Comparison of ENCODE assay signal across 9 cellular contexts in the genomic region with DNA sequence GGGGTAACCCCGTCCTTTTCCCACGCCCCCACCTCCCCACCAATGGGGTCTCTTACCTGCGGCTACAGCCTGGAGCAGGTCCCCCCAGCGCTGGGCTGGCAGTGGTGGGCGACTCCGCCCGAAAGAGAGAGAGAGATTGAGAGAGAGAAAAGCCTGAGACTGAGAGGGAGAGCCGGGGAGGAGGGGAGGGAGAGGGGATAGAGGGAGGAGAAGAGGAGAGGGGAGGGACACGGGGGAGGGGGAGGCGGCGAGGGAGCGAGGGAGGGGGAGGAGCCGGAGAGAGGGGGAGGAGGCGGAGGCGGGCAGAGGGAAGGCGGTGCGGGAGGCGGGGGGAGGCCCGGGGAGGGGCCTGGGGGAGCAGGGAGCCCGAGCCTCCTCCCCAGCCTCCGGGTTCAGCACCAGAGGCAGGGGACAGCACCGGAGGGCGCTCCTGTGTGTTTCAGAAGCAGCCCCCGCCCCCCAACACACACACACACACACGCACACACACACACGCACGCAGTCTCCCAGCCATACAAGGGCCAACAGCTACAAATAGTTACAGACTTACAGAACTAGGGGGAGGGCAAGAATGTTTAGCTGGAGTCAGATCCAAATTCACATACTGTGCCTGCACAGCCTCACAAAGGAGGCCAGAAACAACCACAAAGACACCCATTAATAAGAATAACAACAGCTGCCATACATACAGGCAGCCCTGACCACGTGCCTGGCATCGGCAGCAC. TPM values are rescaled to one million over a fixed set of nuclear protein-coding genes. Genes with fewer than 3 reads are reported as not detected.
DNase-seq lines count a peak whose midpoint lies in the region; ATAC-seq, FAIRE-seq and TF ChIP-seq lines count a peak whose summit lies in the region.
"Had no signal": no experiment of that assay in that cellular context is flagged by ENCODE, and none has a peak within 500 bp of the region (broad histone marks: within the 10 kb centered on the region; RNA-seq: fewer than 3 reads in every experiment).

A gene with protein sequence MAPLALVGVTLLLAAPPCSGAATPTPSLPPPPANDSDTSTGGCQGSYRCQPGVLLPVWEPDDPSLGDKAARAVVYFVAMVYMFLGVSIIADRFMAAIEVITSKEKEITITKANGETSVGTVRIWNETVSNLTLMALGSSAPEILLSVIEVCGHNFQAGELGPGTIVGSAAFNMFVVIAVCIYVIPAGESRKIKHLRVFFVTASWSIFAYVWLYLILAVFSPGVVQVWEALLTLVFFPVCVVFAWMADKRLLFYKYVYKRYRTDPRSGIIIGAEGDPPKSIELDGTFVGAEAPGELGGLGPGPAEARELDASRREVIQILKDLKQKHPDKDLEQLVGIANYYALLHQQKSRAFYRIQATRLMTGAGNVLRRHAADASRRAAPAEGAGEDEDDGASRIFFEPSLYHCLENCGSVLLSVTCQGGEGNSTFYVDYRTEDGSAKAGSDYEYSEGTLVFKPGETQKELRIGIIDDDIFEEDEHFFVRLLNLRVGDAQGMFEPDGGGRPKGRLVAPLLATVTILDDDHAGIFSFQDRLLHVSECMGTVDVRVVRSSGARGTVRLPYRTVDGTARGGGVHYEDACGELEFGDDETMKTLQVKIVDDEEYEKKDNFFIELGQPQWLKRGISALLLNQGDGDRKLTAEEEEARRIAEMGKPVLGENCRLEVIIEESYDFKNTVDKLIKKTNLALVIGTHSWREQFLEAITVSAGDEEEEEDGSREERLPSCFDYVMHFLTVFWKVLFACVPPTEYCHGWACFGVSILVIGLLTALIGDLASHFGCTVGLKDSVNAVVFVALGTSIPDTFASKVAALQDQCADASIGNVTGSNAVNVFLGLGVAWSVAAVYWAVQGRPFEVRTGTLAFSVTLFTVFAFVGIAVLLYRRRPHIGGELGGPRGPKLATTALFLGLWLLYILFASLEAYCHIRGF (minus strand): TSS at position 161 of the 725 bp plus-strand sequence. CDS start 5,490 bp downstream, outside the sequence.

- peaks cover 4 to 10% of the 10 kb centered on the region in 2 donors for H3K36me3 Mint-ChIP-seq in stimulated activated naive B cell treated with anti-CD40 and anti-IgM and Interleukin-4, amounts not matched to agents 10 μg/mL and 1 μg/mL and 100 μg/mL, for 72 hours

- no peak within 1 kb of the TSS for H4K5ac ChIP-seq in H1 (ENCODE audit: insufficient read length, low read depth, low read length)

- no peak within 1 kb of the TSS for H3K27ac Mint-ChIP-seq in stimulated activated naive B cell treated with anti-CD40 and anti-IgM and Interleukin-4, amounts not matched to agents 10 μg/mL and 1 μg/mL and 100 μg/mL, for 72 hours

- H2AFZ ChIP-seq in H1 (ENCODE audit: low read length), result no peak within 1 kb of the TSS

- CTCF ChIA-PET in H1 (lab: Charles Lee; ENCODE audit: partially characterized antibody), result interaction anchor here (1.1 to 11.5 kb wide), 4 partner anchors 19 to 241 kb away, joined by 3 to 80 read pairs (median 4); a partner anchor contains a TSS

- no peak within 1 kb of the TSS for H3K14ac ChIP-seq in H1 (ENCODE audit: insufficient read length)

- peaks cover 0 to 2% of the 10 kb centered on the region in 2 experiments for H4K20me1 ChIP-seq in H1 (replicated peaks in 1 of 2; ENCODE audit: control insufficient read depth in 1 of 2, insufficient read depth in 2 of 2, low read length in 2 of 2)

- H4K91ac ChIP-seq in H1 (replicated peaks; ENCODE audit: insufficient read length, low read length), result no peak within 1 kb of the TSS

- H3K23me2 ChIP-seq in H1 (ENCODE audit: low read depth, low read length), result peaks cover 7% of the 10 kb centered on the region; the same call in 1 of the 2 replicates

- peaks cover 0 to 5% (median 3%) of the 10 kb centered on the region in 4 experiments; a peak in 3 of 7 replicates for H3K27me3 ChIP-seq in H1 (replicated peaks in 1 of 4; ENCODE audit: control insufficient read depth in 3 of 4, extremely low read depth in 1 of 4, insufficient read depth in 3 of 4, low read length in 3 of 4)

- no peak within 1 kb of the TSS for H3K27ac ChIP-seq in H1 (ENCODE audit: low read depth, low read length)

- TF ChIP-seq POLR2A in H1 (IDR thresholded peaks at IDR 0.05; ENCODE audit: control extremely low read depth in 1 of 2, low read depth in 2 of 2, low read length in 2 of 2), result no peak

- 0 out of 2 replicates have a peak within 1 kb of the TSS, but pooled peaks have one; percentile 24 for H2BK5ac ChIP-seq in H1 (ENCODE audit: low read depth, low read length)

- peaks cover 13 to 25% of the 10 kb centered on the region in 2 donors for H3K4me1 Mint-ChIP-seq in stimulated activated naive B cell treated with anti-CD40 and anti-IgM and Interleukin-4, amounts not matched to agents 10 μg/mL and 1 μg/mL and 100 μg/mL, for 72 hours

- H3K23ac ChIP-seq in H1 (ENCODE audit: insufficient read length), result no peak within 1 kb of the TSS

- no peak within 1 kb of the TSS for H2BK120ac ChIP-seq in H1 (replicated peaks; ENCODE audit: low read depth, low read length)

- POLR2A ChIA-PET in H1 (lab: Charles Lee; ENCODE audit: partially characterized antibody), result interaction anchor here (1.1 to 5.2 kb wide), 5 partner anchors 9 to 235 kb away, joined by 3 to 29 read pairs (median 6); a partner anchor contains a TSS

- 0 out of 2 replicates have a peak within 1 kb of the TSS, but pooled peaks have one; percentile 50 for H2BK12ac ChIP-seq in H1 (ENCODE audit: low read depth, low read length)

- H3K9ac ChIP-seq in H1 (replicated peaks in 1 of 4; ENCODE audit: extremely low read depth in 1 of 4, low read depth in 3 of 4, low read length in 3 of 4), result peak within 1 kb of the TSS in 1 of 4 experiments; percentile 47; a peak in 2 of 7 replicates

- peaks cover 4 to 33% (median 18%) of the 10 kb centered on the region in 4 experiments for H3K4me1 ChIP-seq in H1 (replicated peaks in 1 of 4; ENCODE audit: control insufficient read depth in 3 of 4, insufficient read depth in 4 of 4, low read length in 3 of 4)

- H2BK15ac ChIP-seq in H1 (ENCODE audit: low read length), result no peak within 1 kb of the TSS

- WGBS in H1 (ENCODE audit: extremely low coverage in 1 of 2, insufficient coverage in 1 of 2, insufficient read length in 1 of 2, insufficient replicate concordance in 2 of 2, low coverage in 1 of 2, low lambda C conversion rate in 2 of 2, missing lambda C conversion rate in 1 of 2), 2 experiments, result 13% methylated on average over 13 of the region's 29 CpGs; no CpG with 5 or more reads in 1 of the 2 experiments

- no peaks in the 10 kb centered on the region for H3K9me3 Mint-ChIP-seq in stimulated activated naive B cell treated with anti-CD40 and anti-IgM and Interleukin-4, amounts not matched to agents 10 μg/mL and 1 μg/mL and 100 μg/mL, for 72 hours

- peak within 1 kb of the TSS; percentile 72; the same call in 1 of the 2 replicates for H2BK20ac ChIP-seq in H1 (ENCODE audit: low read length)

- H3K27me3 Mint-ChIP-seq in stimulated activated naive B cell treated with anti-CD40 and anti-IgM and Interleukin-4, amounts not matched to agents 10 μg/mL and 1 μg/mL and 100 μg/mL, for 72 hours, result peaks cover 56 to 61% of the 10 kb centered on the region in 2 donors

- H3K4ac ChIP-seq in H1 (replicated peaks; ENCODE audit: insufficient read length, low read depth, low read length), result no peak within 1 kb of the TSS

- no peaks in the 10 kb centered on the region for H3K79me1 ChIP-seq in H1 (ENCODE audit: low read depth, low read length)

- no peak for TF ChIP-seq CTCF in H1 (IDR thresholded peaks at IDR 0.05; ENCODE audit: control extremely low read depth in 1 of 3, insufficient read depth in 1 of 3, low read depth in 1 of 3, low read length in 3 of 3)

- peak within 1 kb of the TSS; percentile 9; the same call in 1 of the 2 replicates for H4K8ac ChIP-seq in H1 (ENCODE audit: extremely low read depth, insufficient read depth, low read length)

- peak within 1 kb of the TSS; percentile 61 to 86 (median 68) for H3K4me3 ChIP-seq in H1 (ENCODE audit: extremely low read depth in 1 of 4, insufficient read depth in 2 of 4, low read depth in 3 of 4, low read length in 4 of 4)

- no peak for TF ChIP-seq EP300 in H1 (IDR thresholded peaks at IDR 0.05; ENCODE audit: borderline replicate concordance in 1 of 2, low read depth in 2 of 2, low read length in 2 of 2)

- peak within 1 kb of the TSS; percentile 60 for H3K18ac ChIP-seq in H1 (ENCODE audit: extremely low read depth, low read length)

- TF ChIP-seq RAD21 in H1 (IDR thresholded peaks at IDR 0.05 in 1 of 2, conservative IDR thresholded peaks at IDR 0.05 in 1 of 2; ENCODE audit: low read depth in 2 of 2, low read length in 2 of 2), result no peak

- peak; percentile 33 to 36 for ATAC-seq in stimulated activated naive B cell treated with anti-CD40 and anti-IgM and Interleukin-4, amounts not matched to agents 10 μg/mL and 1 μg/mL and 100 μg/mL, for 72 hours (replicated peaks)
- ATAC-seq in GM19328 (IDR thresholded peaks at IDR 0.05; ENCODE audit: unreplicated experiment), result no peak

- H3K4me2 ChIP-seq in H1 (ENCODE audit: insufficient read depth in 1 of 2, low read depth in 2 of 2, low read length in 2 of 2), result peak within 1 kb of the TSS; percentile 65 to 83

- no peak within 1 kb of the TSS for H3K56ac ChIP-seq in H1 (replicated peaks; ENCODE audit: insufficient read length, low read depth, low read length)

- peaks cover 0 to 2% (median under 1%) of the 10 kb centered on the region in 4 experiments; a peak in 1 of 8 replicates for H3K36me3 ChIP-seq in H1 (ENCODE audit: control insufficient read depth in 2 of 4, insufficient read depth in 4 of 4, low read length in 3 of 4)

- no peaks in the 10 kb centered on the region for H3K79me2 ChIP-seq in H1 (ENCODE audit: control insufficient read depth in 1 of 2, insufficient read depth in 2 of 2, low read length in 2 of 2)

- FAIRE-seq in H1 (lab: Jason Lieb, UNC), result no peak
- FAIRE-seq: endometrium had no signal

- H3K9me3 ChIP-seq in H1 (ENCODE audit: insufficient read depth in 2 of 2, low read depth in 1 of 2, low read length in 1 of 2), result no peaks in the 10 kb centered on the region

- peak; percentile 41 for DNase-seq in NCI-H2107 treated with DMSO at 0.1 percent for 48 hours (lab: John Stamatoyannopoulos, UW; ENCODE audit: unreplicated experiment)
- DNase-seq in NCI-H2107 (lab: John Stamatoyannopoulos, UW), result no peak
- peak; percentile 24 for DNase-seq in NCI-H460 (ENCODE audit: extremely low read depth, low read depth)
- peak; percentile 6 to 31 for DNase-seq in activated CD8-positive, alpha-beta memory T cell treated with anti-CD3 and anti-CD28 coated beads for 4 hours (ENCODE audit: low read depth in 2 of 2)
- peak; percentile 70 to 89 for DNase-seq in H1 (ENCODE audit: low read depth in 1 of 2, low spot score in 2 of 2)
- DNase-seq in midbrain (lab: John Stamatoyannopoulos, UW), result peak; percentile 31
- no peak for DNase-seq in stimulated activated naive B cell treated with anti-CD40 and anti-IgM and Interleukin-4, amounts not matched to agents 10 μg/mL and 1 μg/mL and 100 μg/mL, for 72 hours

- H3K4me3 Mint-ChIP-seq in stimulated activated naive B cell treated with anti-CD40 and anti-IgM and Interleukin-4, amounts not matched to agents 10 μg/mL and 1 μg/mL and 100 μg/mL, for 72 hours, result peak within 1 kb of the TSS; percentile 48 to 58

- no peak within 1 kb of the TSS for H2AK5ac ChIP-seq in H1 (ENCODE audit: low read depth, low read length)

RNA-seq across cellular contexts. Expression of the gene that starts here (rescaled TPM):
- total RNA-seq in NCI-H460 (2014; rRNA removed; shearing (Covaris generic)), result not detected in 2 replicates
- not detected in 2 replicates for polyA plus RNA-seq in NCI-H460 (2014; cell fraction: nucleus; rRNA removed)
- total RNA-seq in H1 (2021; fragmentation: NEBNext Ultra II Directional; extraction: Animal tissue kit (Norgen Biotek cat#: 25700)), result 7.3 and 8.3 TPM in 2 replicates
- polyA plus RNA-seq in H1 (2011; rRNA removed), result 12.4 and 15.7 TPM in 2 replicates
- 9.3 TPM for polyA plus RNA-seq in H1 (2011; cell fraction: cytosol; rRNA removed)
- 16.6 TPM for polyA plus RNA-seq in H1 (2011; cell fraction: nucleus; rRNA removed)
- 7.1 to 14.9 TPM (median 11.4 TPM) in 4 replicates for polyA plus RNA-seq in H1 (2012, experiment 1 of 2)
- polyA plus RNA-seq in H1 (2012, experiment 2 of 2), result 6.9 TPM
- 6.6 TPM for polyA plus RNA-seq in H1 (2013, experiment 1 of 2)
- 6.1 TPM for polyA plus RNA-seq in H1 (2013, experiment 2 of 2)
- polyA minus RNA-seq in H1 (2011; rRNA and poly(A)+ RNA removed), result 27.9 and 30.5 TPM in 2 replicates
- 12.6 TPM for polyA minus RNA-seq in H1 (2011; cell fraction: cytosol; rRNA and poly(A)+ RNA removed)
- 9.7 TPM for polyA minus RNA-seq in H1 (2011; cell fraction: nucleus; rRNA and poly(A)+ RNA removed)

Comparison
In these comparisons a context has a peak if more than half of its experiments do, and no peak if none do; other contexts are left out.
1. DNase-seq: peak in NCI-H2107 treated with DMSO at 0.1 percent for 48 hours (single experiment), activated CD8-positive, alpha-beta memory T cell treated with anti-CD3 and anti-CD28 coated beads for 4 hours (2 of 2), H1 (2 of 2) and midbrain (single experiment); none in NCI-H2107 (single experiment) and stimulated activated naive B cell treated with anti-CD40 and anti-IgM and Interleukin-4, amounts not matched to agents 10 μg/mL and 1 μg/mL and 100 μg/mL, for 72 hours (single experiment).
2. Peak in DNase-seq in NCI-H460; RNA of the gene not detected or under 1 TPM.